Comparison of ENCODE assay signal across 10 cellular contexts in the genomic region with DNA sequence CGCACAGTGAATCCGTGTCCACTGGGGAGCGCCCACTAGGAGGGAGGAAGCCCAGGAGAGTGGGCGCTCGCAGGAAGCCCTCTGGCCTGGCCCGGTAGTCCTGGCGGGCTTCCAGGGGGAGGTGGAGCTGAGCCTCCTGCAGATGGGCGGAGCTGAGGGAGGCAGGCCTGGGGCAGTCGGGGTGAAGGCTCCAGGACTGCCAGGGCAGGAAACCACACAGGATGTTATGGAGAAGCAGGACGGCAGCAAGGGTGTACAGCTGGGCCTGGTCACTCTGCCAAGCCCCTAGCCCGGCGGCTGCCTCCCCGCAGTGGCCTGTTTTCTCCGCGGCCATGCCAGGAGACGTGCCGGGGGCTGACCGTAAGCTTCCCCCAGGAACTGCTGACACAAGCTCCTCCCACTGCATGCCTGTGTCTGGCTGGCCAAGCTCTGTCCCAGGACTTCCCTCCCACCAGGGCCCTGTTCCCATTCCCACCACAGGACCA.
DNase-seq lines count a peak whose midpoint lies in the region; ATAC-seq lines count a peak whose summit lies in the region.
"Had no signal": no experiment of that assay in that cellular context is flagged by ENCODE, and none has a peak within 500 bp of the region (broad histone marks: within the 10 kb centered on the region; RNA-seq: fewer than 3 reads in every experiment).

No MANE protein-coding gene starts in this region.

- H3K36me3 Mint-ChIP-seq in CD4-positive, alpha-beta memory T cell, result no peaks in the 10 kb centered on the region

- POLR2A ChIA-PET in CD4-positive, alpha-beta memory T cell (lab: Charles Lee; ENCODE audit: partially characterized antibody), result no interaction called here

- no peak overlapping the region for H3K27ac ChIP-seq in CD4-positive, alpha-beta memory T cell (ENCODE audit: low read depth, low read length)

- H3K27me3 ChIP-seq in CD4-positive, alpha-beta memory T cell (ENCODE audit: insufficient read depth, low read length), result no peaks in the 10 kb centered on the region

- DNase-seq in GDM1 (lab: John Stamatoyannopoulos, UW), result peak; percentile 15
- peak; percentile 78 for DNase-seq in UCSD-AML1 (lab: John Stamatoyannopoulos, UW; ENCODE audit: unreplicated experiment)
- DNase-seq in left cardiac atrium, result peak; percentile 85
- peak; percentile 20 for DNase-seq in renal cortical epithelial cell (ENCODE audit: low read depth)
- DNase-seq in stimulated activated naive CD8-positive, alpha-beta T cell treated with anti-CD3 and anti-CD28 coated beads, Interleukin-15, amount 100 ng/mL, for 72 hours, result no peak
- no peak for DNase-seq in CD4-positive, alpha-beta memory T cell
- DNase-seq in NCI-H526 (lab: John Stamatoyannopoulos, UW), result no peak
- DNase-seq: effector memory CD8-positive, alpha-beta T cell had no signal

- ATAC-seq in left cardiac atrium, result peak; percentile 92 to 93
- ATAC-seq in HG02973 (IDR thresholded peaks at IDR 0.05; ENCODE audit: unreplicated experiment), result no peak
- ATAC-seq in stimulated activated naive CD8-positive, alpha-beta T cell treated with anti-CD3 and anti-CD28 coated beads, Interleukin-15, amount 100 ng/mL, for 72 hours, result no peak
- ATAC-seq: effector memory CD8-positive, alpha-beta T cell had no signal

- H3K36me3 ChIP-seq in CD4-positive, alpha-beta memory T cell (ENCODE audit: insufficient read depth, low read length), result no peaks in the 10 kb centered on the region

- no peaks in the 10 kb centered on the region for H3K9me3 ChIP-seq in CD4-positive, alpha-beta memory T cell (ENCODE audit: control insufficient read depth in 1 of 2, low read length in 2 of 2)

- no peaks in the 10 kb centered on the region for H3K4me1 ChIP-seq in CD4-positive, alpha-beta memory T cell (ENCODE audit: insufficient read depth, low read length)

- H3K27ac Mint-ChIP-seq in stimulated activated naive CD8-positive, alpha-beta T cell treated with anti-CD3 and anti-CD28 coated beads, Interleukin-15, amount 100 ng/mL, for 72 hours, result peak overlapping the region in 1 of 2 donors; percentile 74
- H3K27ac Mint-ChIP-seq in CD4-positive, alpha-beta memory T cell, result no peak overlapping the region
- H3K27ac Mint-ChIP-seq: effector memory CD8-positive, alpha-beta T cell; T-helper 1 cell treated with Interleukin-12 subunit alpha and Interleukin-12 subunit beta and Interleukin-4 antibody, amounts not matched to agents 30 μg/mL and 1 μg/mL, for 36 hours had no signal

- no peaks in the 10 kb centered on the region for H3K27me3 Mint-ChIP-seq in stimulated activated naive CD8-positive, alpha-beta T cell treated with anti-CD3 and anti-CD28 coated beads, Interleukin-15, amount 100 ng/mL, for 72 hours
- H3K27me3 Mint-ChIP-seq in CD4-positive, alpha-beta memory T cell, result peaks cover 0 to 2% of the 10 kb centered on the region in 2 donors

- H3K4me3 Mint-ChIP-seq in stimulated activated naive CD8-positive, alpha-beta T cell treated with anti-CD3 and anti-CD28 coated beads, Interleukin-15, amount 100 ng/mL, for 72 hours, result no peak overlapping the region
- no peak overlapping the region for H3K4me3 Mint-ChIP-seq in CD4-positive, alpha-beta memory T cell
- H3K4me3 Mint-ChIP-seq: effector memory CD8-positive, alpha-beta T cell; T-helper 1 cell treated with Interleukin-12 subunit alpha and Interleukin-12 subunit beta and Interleukin-4 antibody, amounts not matched to agents 30 μg/mL and 1 μg/mL, for 36 hours had no signal

- intact Hi-C loops in left cardiac atrium (cut with DNase I), result no loop called here
- intact Hi-C loops in CD4-positive, alpha-beta memory T cell (cut with micrococcal nuclease), result no loop called here

- CTCF ChIA-PET in CD4-positive, alpha-beta memory T cell (lab: Charles Lee; ENCODE audit: partially characterized antibody), result no interaction called here

- H3K9me3 Mint-ChIP-seq in stimulated activated naive CD8-positive, alpha-beta T cell treated with anti-CD3 and anti-CD28 coated beads, Interleukin-15, amount 100 ng/mL, for 72 hours, result no peaks in the 10 kb centered on the region
- H3K9me3 Mint-ChIP-seq in CD4-positive, alpha-beta memory T cell, result no peaks in the 10 kb centered on the region
- H3K9me3 Mint-ChIP-seq: effector memory CD8-positive, alpha-beta T cell; T-helper 1 cell treated with Interleukin-12 subunit alpha and Interleukin-12 subunit beta and Interleukin-4 antibody, amounts not matched to agents 30 μg/mL and 1 μg/mL, for 36 hours had no signal

- no peak overlapping the region for H3K4me3 ChIP-seq in CD4-positive, alpha-beta memory T cell (ENCODE audit: low read length in 2 of 2)

- no peaks in the 10 kb centered on the region for H3K4me1 Mint-ChIP-seq in stimulated activated naive CD8-positive, alpha-beta T cell treated with anti-CD3 and anti-CD28 coated beads, Interleukin-15, amount 100 ng/mL, for 72 hours
- H3K4me1 Mint-ChIP-seq in CD4-positive, alpha-beta memory T cell, result no peaks in the 10 kb centered on the region

Comparison
In these comparisons a context has a peak if more than half of its experiments do, and no peak if none do; other contexts are left out.
1. DNase-seq: peak in GDM1 (single experiment), UCSD-AML1 (single experiment), left cardiac atrium (single experiment) and renal cortical epithelial cell (single experiment); none in stimulated activated naive CD8-positive, alpha-beta T cell treated with anti-CD3 and anti-CD28 coated beads, Interleukin-15, amount 100 ng/mL, for 72 hours (0 of 2), CD4-positive, alpha-beta memory T cell (0 of 5) and NCI-H526 (0 of 2).
2. ATAC-seq: peak in left cardiac atrium (2 of 2); none in HG02973 (single experiment) and stimulated activated naive CD8-positive, alpha-beta T cell treated with anti-CD3 and anti-CD28 coated beads, Interleukin-15, amount 100 ng/mL, for 72 hours (single experiment).